In genomic region chr19:29663861-29664752, GRCh38 we compare ENCODE assay signal across 9 cellular contexts. TPM values are rescaled to one million over a fixed set of nuclear protein-coding genes. Genes with fewer than 3 reads are reported as not detected.
DNase-seq lines count a peak whose midpoint lies in the region; ATAC-seq, FAIRE-seq and TF ChIP-seq lines count a peak whose summit lies in the region.
"Had no signal": no experiment of that assay in that cellular context is flagged by ENCODE, and none has a peak within 500 bp of the region (broad histone marks: within the 10 kb centered on the region; RNA-seq: fewer than 3 reads in every experiment).

No MANE protein-coding gene starts in this region.

- H3K27me3 ChIP-seq in Caco-2 (replicated peaks; ENCODE audit: control insufficient read depth, insufficient read depth, low read length) (no peaks in the 10 kb centered on the region), H1 (replicated peaks in 1 of 4; ENCODE audit: control insufficient read depth in 3 of 4, extremely low read depth in 1 of 4, insufficient read depth in 3 of 4, low read length in 3 of 4) (peaks cover 0 to 10% (median 1%) of the 10 kb centered on the region in 4 experiments; a peak in 4 of 7 replicates), ovary (no peaks in the 10 kb centered on the region)

- peaks cover 23% of the 10 kb centered on the region for H3K4me1 ChIP-seq in Caco-2
- H3K4me1 ChIP-seq in H1 (replicated peaks in 1 of 4; ENCODE audit: control insufficient read depth in 3 of 4, insufficient read depth in 4 of 4, low read length in 3 of 4) = peaks cover 0 to 20% (median 17%) of the 10 kb centered on the region in 4 experiments; a peak in 6 of 7 replicates
- peaks cover 14% of the 10 kb centered on the region for H3K4me1 ChIP-seq in ovary (ENCODE audit: insufficient read depth)

- H3K27ac ChIP-seq in H1 (ENCODE audit: low read depth, low read length) (no peak overlapping the region), ovary (peak overlapping the region; percentile 24 to 86)

- 90% methylated on average over 17 of the region's 19 CpGs; no CpG with 5 or more reads in 1 of the 2 experiments for WGBS in H1 (ENCODE audit: extremely low coverage in 1 of 2, insufficient coverage in 1 of 2, insufficient read length in 1 of 2, insufficient replicate concordance in 2 of 2, low coverage in 1 of 2, low lambda C conversion rate in 2 of 2, missing lambda C conversion rate in 1 of 2), 2 experiments
- 82 to 86% (median 84%) methylated on average over 19 of the region's 19 CpGs for WGBS in ovary, 3 donors

- H3K79me2 ChIP-seq in H1 (ENCODE audit: control insufficient read depth in 1 of 2, insufficient read depth in 2 of 2, low read length in 2 of 2) = peaks cover 0 to 15% of the 10 kb centered on the region in 2 experiments; a peak in 1 of 4 replicates

- H3K56ac ChIP-seq in H1 (replicated peaks; ENCODE audit: insufficient read length, low read depth, low read length) = no peak overlapping the region

- H4K5ac ChIP-seq in H1 (ENCODE audit: insufficient read length, low read depth, low read length) = no peak overlapping the region

- H3K23me2 ChIP-seq in H1 (ENCODE audit: low read depth, low read length) = peaks cover 13% of the 10 kb centered on the region

- H3K79me1 ChIP-seq in H1 (ENCODE audit: low read depth, low read length) = peaks cover 11% of the 10 kb centered on the region; the same call in 1 of the 2 replicates

- peak overlapping the region; percentile 92 for H3K4me3 Mint-ChIP-seq in Caco-2 (ENCODE audit: unreplicated experiment)

- no peak overlapping the region for H3K27ac Mint-ChIP-seq in Caco-2 (ENCODE audit: unreplicated experiment)

- TF ChIP-seq EP300 in H1 (IDR thresholded peaks at IDR 0.05; ENCODE audit: borderline replicate concordance in 1 of 2, low read depth in 2 of 2, low read length in 2 of 2) (no peak), ovary (IDR thresholded peaks at IDR 0.05) (no peak)

- H3K9me3 ChIP-seq in Caco-2 (no peaks in the 10 kb centered on the region), H1 (ENCODE audit: insufficient read depth in 2 of 2, low read depth in 1 of 2, low read length in 1 of 2) (no peaks in the 10 kb centered on the region), ovary (no peaks in the 10 kb centered on the region)

- H4K8ac ChIP-seq in H1 (ENCODE audit: extremely low read depth, insufficient read depth, low read length) = no peak overlapping the region

- H2BK12ac ChIP-seq in H1 (ENCODE audit: low read depth, low read length) = peak overlapping the region; percentile 50; the same call in 1 of the 2 replicates

- peak overlapping the region; percentile 73 to 98; a peak in 2 of 4 replicates for H3K4me2 ChIP-seq in H1 (ENCODE audit: insufficient read depth in 1 of 2, low read depth in 2 of 2, low read length in 2 of 2)

- no peak for TF ChIP-seq RAD21 in H1 (IDR thresholded peaks at IDR 0.05 in 1 of 2, conservative IDR thresholded peaks at IDR 0.05 in 1 of 2; ENCODE audit: low read depth in 2 of 2, low read length in 2 of 2)

- H3K4me3 ChIP-seq in Caco-2 (ENCODE audit: low read depth, low read length) = no peak overlapping the region
- H3K4me3 ChIP-seq in H1 (ENCODE audit: extremely low read depth in 1 of 4, insufficient read depth in 2 of 4, low read depth in 3 of 4, low read length in 4 of 4) = peak overlapping the region in 1 of 4 experiments; percentile 97; a peak in 1 of 8 replicates
- H3K4me3 ChIP-seq in ovary = peak overlapping the region; percentile 91

- intact Hi-C loops in Caco-2 (cut with micrococcal nuclease; ENCODE audit: unreplicated experiment) (loop anchor here (2.0 kb wide), 2 partner anchors 53 kb away; no protein-coding TSS in a partner anchor), ovary (cut with DNase I) (loop anchor here in 3 of 4 donors (5.0 to 10.0 kb wide), 3 partner anchors 49 to 59 kb away; partner anchors contain the start of gene POP4 (in 2 of the 3))

- no peaks in the 10 kb centered on the region for H3K9me3 Mint-ChIP-seq in Caco-2 (ENCODE audit: unreplicated experiment)

- ATAC-seq in GM19397 (IDR thresholded peaks at IDR 0.05; ENCODE audit: unreplicated experiment) (no peak), HG02884 (IDR thresholded peaks at IDR 0.05; ENCODE audit: unreplicated experiment) (no peak), HG03457 (IDR thresholded peaks at IDR 0.05; ENCODE audit: unreplicated experiment) (no peak)

- H3K23ac ChIP-seq in H1 (ENCODE audit: insufficient read length) = no peak overlapping the region

- H2AK5ac ChIP-seq in H1 (ENCODE audit: low read depth, low read length) = 0 out of 2 replicates have a peak overlapping the region, but pooled peaks have one; percentile 2

- H3K36me3 ChIP-seq in Caco-2 (ENCODE audit: control insufficient read depth, insufficient read depth, low read length) = no peaks in the 10 kb centered on the region
- H3K36me3 ChIP-seq in H1 (ENCODE audit: control insufficient read depth in 2 of 4, insufficient read depth in 4 of 4, low read length in 3 of 4) = no peaks in the 10 kb centered on the region
- H3K36me3 ChIP-seq in ovary = no peaks in the 10 kb centered on the region

- peak overlapping the region; percentile 61; the same call in 1 of the 2 replicates for H2BK15ac ChIP-seq in H1 (ENCODE audit: low read length)

- H2BK20ac ChIP-seq in H1 (ENCODE audit: low read length) = no peak overlapping the region

- TF ChIP-seq POLR2A in H1 (IDR thresholded peaks at IDR 0.05; ENCODE audit: control extremely low read depth in 1 of 2, low read depth in 2 of 2, low read length in 2 of 2) (no peak), ovary (IDR thresholded peaks at IDR 0.05) (no peak)

- no peak overlapping the region for H3K14ac ChIP-seq in H1 (ENCODE audit: insufficient read length)

- H2AFZ ChIP-seq in H1 (ENCODE audit: low read length) = no peak overlapping the region

- no peak for DNase-seq in Caco-2
- peak; percentile 25 for DNase-seq in NCI-H226
- no peak for DNase-seq in H1 (ENCODE audit: low read depth in 1 of 2, low spot score in 2 of 2)
- no peak for DNase-seq in ovary
- no peak for DNase-seq in stimulated activated naive CD4-positive, alpha-beta T cell treated with Interleukin-2 at 50 U/mL for 16 hours (lab: John Stamatoyannopoulos, UW)
- DNase-seq: NCI-H1048 had no signal

- POLR2A ChIA-PET in Caco-2 (lab: Charles Lee) (interaction anchor here (2.6 kb wide), 1 partner anchor 58 kb away, joined by 15 read pairs; the partner anchor contains the start of gene POP4), H1 (lab: Charles Lee; ENCODE audit: partially characterized antibody) (interaction anchor here (0.7 to 1.6 kb wide), 3 partner anchors 47 to 194 kb away, joined by 3 read pairs; partner anchors contain the start of gene POP4)

- H3K4me1 Mint-ChIP-seq in Caco-2 (ENCODE audit: low read depth, unreplicated experiment) = peaks cover 15% of the 10 kb centered on the region

- FAIRE-seq in H1 (lab: Jason Lieb, UNC) = no peak

- no peak for TF ChIP-seq CTCF in Caco-2 (IDR thresholded peaks at IDR 0.05; ENCODE audit: insufficient read depth in 1 of 2, low read depth in 1 of 2, low read length in 1 of 2, severe bottlenecking in 1 of 2, unreplicated experiment in 1 of 2)
- no peak for TF ChIP-seq CTCF in H1 (IDR thresholded peaks at IDR 0.05; ENCODE audit: control extremely low read depth in 1 of 3, insufficient read depth in 1 of 3, low read depth in 1 of 3, low read length in 3 of 3)
- TF ChIP-seq CTCF in ovary (IDR thresholded peaks at IDR 0.05) = no peak

- no peak overlapping the region for H2BK120ac ChIP-seq in H1 (replicated peaks; ENCODE audit: low read depth, low read length)

- H4K20me1 ChIP-seq in H1 (replicated peaks in 1 of 2; ENCODE audit: control insufficient read depth in 1 of 2, insufficient read depth in 2 of 2, low read length in 2 of 2) = no peaks in the 10 kb centered on the region

- H3K4ac ChIP-seq in H1 (replicated peaks; ENCODE audit: insufficient read length, low read depth, low read length) = peak overlapping the region; percentile 5

- H3K9ac ChIP-seq in H1 (replicated peaks in 1 of 4; ENCODE audit: extremely low read depth in 1 of 4, low read depth in 3 of 4, low read length in 3 of 4) = no peak overlapping the region

- peak overlapping the region; percentile 12 for H4K91ac ChIP-seq in H1 (replicated peaks; ENCODE audit: insufficient read length, low read length)

- BruUV-seq in Caco-2 (replicated peaks; lab: Mats Ljungman, UMichigan) = no TSS peak

- H3K18ac ChIP-seq in H1 (ENCODE audit: extremely low read depth, low read length) = no peak overlapping the region

- H3K36me3 Mint-ChIP-seq in Caco-2 (ENCODE audit: insufficient read depth, unreplicated experiment) = no peaks in the 10 kb centered on the region

- CTCF ChIA-PET in Caco-2 (lab: Charles Lee) (no interaction called here), H1 (lab: Charles Lee; ENCODE audit: partially characterized antibody) (interaction anchor here (0.6 to 5.3 kb wide), 7 partner anchors 8 to 786 kb away, joined by 3 to 79 read pairs (median 5); partner anchors contain the start of gene POP4)

- H3K27me3 Mint-ChIP-seq in Caco-2 (ENCODE audit: insufficient read depth, unreplicated experiment) = no peaks in the 10 kb centered on the region

- H2BK5ac ChIP-seq in H1 (ENCODE audit: low read depth, low read length) = no peak overlapping the region

RNA-seq across cellular contexts. Expression of gene PLEKHF1, which starts 1.2 kb away (rescaled TPM):
- total RNA-seq in Caco-2 (2022) (3.6 and 5.0 TPM in 2 replicates), ovary (10 to 100 TPM in 6 of 7 donors, 1 to 10 TPM in 1; 9.3 to 19.1 (median 13.8) TPM)
- 11.1 and 12.0 TPM in 2 replicates for total RNA-seq in H1 (2021; fragmentation: NEBNext Ultra II Directional; extraction: Animal tissue kit (Norgen Biotek cat#: 25700))
- polyA plus RNA-seq in H1 (2011; rRNA removed) (18.4 and 21.8 TPM in 2 replicates), ovary (10 to 100 TPM in 1 of 2 donors, under 1 TPM in 1; 0.92 to 12.5 TPM)
- 16.3 TPM for polyA plus RNA-seq in H1 (2011; cell fraction: cytosol; rRNA removed)
- polyA plus RNA-seq in H1 (2011; cell fraction: nucleus; rRNA removed) = 15.9 TPM
- 5.3 to 10.2 TPM (median 9.3 TPM) in 4 replicates for polyA plus RNA-seq in H1 (2012, experiment 1 of 2)
- polyA plus RNA-seq in H1 (2012, experiment 2 of 2) = 11.5 TPM
- 6.0 TPM for polyA plus RNA-seq in H1 (2013, experiment 1 of 2)
- polyA plus RNA-seq in H1 (2013, experiment 2 of 2) = 5.8 TPM
- polyA minus RNA-seq in H1 (2011; rRNA and poly(A)+ RNA removed) = 6.3 and 6.7 TPM in 2 replicates
- polyA minus RNA-seq in H1 (2011; cell fraction: cytosol; rRNA and poly(A)+ RNA removed) = 11.9 TPM
- polyA minus RNA-seq in H1 (2011; cell fraction: nucleus; rRNA and poly(A)+ RNA removed) = 18.6 TPM

RNA-seq across cellular contexts. Expression of gene C19orf12, which starts 51.0 kb away (rescaled TPM):
- total RNA-seq in Caco-2 (2022) (20.8 and 23.6 TPM in 2 replicates), ovary (10 to 100 TPM; 23.4 to 33.6 (median 25.3) TPM)
- total RNA-seq in H1 (2021; fragmentation: NEBNext Ultra II Directional; extraction: Animal tissue kit (Norgen Biotek cat#: 25700)) = 11.9 and 14.5 TPM in 2 replicates
- polyA plus RNA-seq in H1 (2011; rRNA removed) (10.7 and 14.6 TPM in 2 replicates), ovary (10 to 100 TPM; 15.6 to 16.7 TPM)
- polyA plus RNA-seq in H1 (2011; cell fraction: cytosol; rRNA removed) = 10.5 TPM
- 12.9 TPM for polyA plus RNA-seq in H1 (2011; cell fraction: nucleus; rRNA removed)
- polyA plus RNA-seq in H1 (2012, experiment 1 of 2) = 9.6 to 12.2 TPM (median 10.7 TPM) in 4 replicates
- 10.7 TPM for polyA plus RNA-seq in H1 (2012, experiment 2 of 2)
- polyA plus RNA-seq in H1 (2013, experiment 1 of 2) = 8.8 TPM
- 8.9 TPM for polyA plus RNA-seq in H1 (2013, experiment 2 of 2)
- 3.7 and 3.8 TPM in 2 replicates for polyA minus RNA-seq in H1 (2011; rRNA and poly(A)+ RNA removed)
- polyA minus RNA-seq in H1 (2011; cell fraction: cytosol; rRNA and poly(A)+ RNA removed) = 5.4 TPM
- polyA minus RNA-seq in H1 (2011; cell fraction: nucleus; rRNA and poly(A)+ RNA removed) = 7.5 TPM

RNA-seq across cellular contexts. Expression of gene POP4, which starts 58.0 kb away (rescaled TPM):
- 75.0 and 77.5 TPM in 2 replicates for total RNA-seq in Caco-2 (2022)
- 38.0 and 41.5 TPM in 2 replicates for total RNA-seq in H1 (2021; fragmentation: NEBNext Ultra II Directional; extraction: Animal tissue kit (Norgen Biotek cat#: 25700))
- polyA plus RNA-seq in H1 (2011; rRNA removed) = 22.8 and 29.1 TPM in 2 replicates
- 36.0 TPM for polyA plus RNA-seq in H1 (2011; cell fraction: cytosol; rRNA removed)
- 35.2 TPM for polyA plus RNA-seq in H1 (2011; cell fraction: nucleus; rRNA removed)
- 28.3 to 36.0 TPM (median 33.8 TPM) in 4 replicates for polyA plus RNA-seq in H1 (2012, experiment 1 of 2)
- 21.5 TPM for polyA plus RNA-seq in H1 (2012, experiment 2 of 2)
- polyA plus RNA-seq in H1 (2013, experiment 1 of 2) = 49.0 TPM
- polyA plus RNA-seq in H1 (2013, experiment 2 of 2) = 48.9 TPM
- polyA minus RNA-seq in H1 (2011; rRNA and poly(A)+ RNA removed) = 25.6 and 43.4 TPM in 2 replicates
- polyA minus RNA-seq in H1 (2011; cell fraction: cytosol; rRNA and poly(A)+ RNA removed) = 21.2 TPM
- 48.4 TPM for polyA minus RNA-seq in H1 (2011; cell fraction: nucleus; rRNA and poly(A)+ RNA removed)
- 10 to 100 TPM; 32.9 to 47.8 (median 36.5) TPM for total RNA-seq in ovary
- 10 to 100 TPM; 42.1 to 92.9 TPM for polyA plus RNA-seq in ovary
